In genomic region chr7:115782716-115783460, GRCh38 we compare ENCODE assay signal across 13 cellular contexts.
DNase-seq lines count a peak whose midpoint lies in the region; ATAC-seq and TF ChIP-seq lines count a peak whose summit lies in the region.
"Had no signal": no experiment of that assay in that cellular context is flagged by ENCODE, and none has a peak within 500 bp of the region (broad histone marks: within the 10 kb centered on the region; RNA-seq: fewer than 3 reads in every experiment).

No MANE protein-coding gene starts in this region.

- no peak overlapping the region for H3K4me3 ChIP-seq in HFF-Myc (replicated peaks; ENCODE audit: low read depth, low read length)
- H3K4me3 ChIP-seq in choroid plexus epithelial cell (ENCODE audit: low read depth, low read length), result no peak overlapping the region
- H3K4me3 ChIP-seq: coronary artery, thoracic aorta had no signal

- no peak for ATAC-seq in HG03097 (IDR thresholded peaks at IDR 0.05; ENCODE audit: low FRiP score, unreplicated experiment)
- no peak for ATAC-seq in HG02763 (IDR thresholded peaks at IDR 0.05; ENCODE audit: unreplicated experiment)
- ATAC-seq in GM18868 (IDR thresholded peaks at IDR 0.05; ENCODE audit: unreplicated experiment), result no peak
- ATAC-seq: sciatic nerve had no signal

- peak; percentile 80 for DNase-seq in HFF-Myc (ENCODE audit: extremely low read depth, low read depth)
- DNase-seq in NCI-H345 treated with DMSO at 0.1 percent for 48 hours (lab: John Stamatoyannopoulos, UW; ENCODE audit: unreplicated experiment), result peak; percentile 6
- peak; percentile 2 for DNase-seq in choroid plexus epithelial cell (ENCODE audit: low read depth)
- peak; percentile 30 for DNase-seq in pons (ENCODE audit: low spot score)
- no peak for DNase-seq in NCI-H2107 treated with DMSO at 0.1 percent for 48 hours (lab: John Stamatoyannopoulos, UW; ENCODE audit: unreplicated experiment)
- DNase-seq: CD8-positive, alpha-beta memory T cell; T-helper 2 cell had no signal

- TF ChIP-seq CTCF in HFF-Myc (IDR thresholded peaks at IDR 0.05; ENCODE audit: low read depth, low read length, missing control alignments) (no peak), choroid plexus epithelial cell (conservative IDR thresholded peaks at IDR 0.05; ENCODE audit: low read depth, low read length) (no peak)
